In genomic region chr22:46688949-46689348, GRCh38 we compare ENCODE assay signal across 13 cellular contexts. TPM values are rescaled to one million over a fixed set of nuclear protein-coding genes. Genes with fewer than 3 reads are reported as not detected.
DNase-seq lines count a peak whose midpoint lies in the region; ATAC-seq, FAIRE-seq and TF ChIP-seq lines count a peak whose summit lies in the region.
"Had no signal": no experiment of that assay in that cellular context is flagged by ENCODE, and none has a peak within 500 bp of the region (broad histone marks: within the 10 kb centered on the region; RNA-seq: fewer than 3 reads in every experiment).

No MANE protein-coding gene starts in this region.

- H3K4me1 Mint-ChIP-seq in activated T-helper 17 cell treated with anti-CD3 and anti-CD28 coated beads, Interleukin-2, amount 50 U/mL, for 72 hours: peaks cover 4% of the 10 kb centered on the region

- DNase-seq in DMS53 (lab: John Stamatoyannopoulos, UW) (peak; percentile 86), mucosa of descending colon (peak; percentile 65 to 84 (median 83)), H54 (ENCODE audit: insufficient read length, low spot score) (no peak), mesenteric fat pad (ENCODE audit: low spot score) (no peak), hippocampal formation (lab: John Stamatoyannopoulos, UW) (no peak)
- DNase-seq: activated effector memory CD4-positive, alpha-beta T cell treated with Interleukin-2 at 50 U/mL for 16 hours; dorsolateral prefrontal cortex; Karpas-422; NCI-H1694; NCI-H526 treated with DMSO at 0.1 percent for 48 hours had no signal

- H3K27ac ChIP-seq in BLaER1: peak overlapping the region; percentile 36; the same call in 1 of the 2 replicates

- H3K36me3 ChIP-seq in BLaER1: peaks cover 79% of the 10 kb centered on the region
- peaks cover 9% of the 10 kb centered on the region for H3K36me3 ChIP-seq in mucosa of descending colon (ENCODE audit: low read depth)

- H3K4me3 Mint-ChIP-seq in activated T-helper 17 cell treated with anti-CD3 and anti-CD28 coated beads, Interleukin-2, amount 50 U/mL, for 72 hours: no peak overlapping the region

- H3K9me3 Mint-ChIP-seq in activated T-helper 17 cell treated with anti-CD3 and anti-CD28 coated beads, Interleukin-2, amount 50 U/mL, for 72 hours: no peaks in the 10 kb centered on the region

- H3K27me3 ChIP-seq in BLaER1: no peaks in the 10 kb centered on the region
- H3K27me3 ChIP-seq: dorsolateral prefrontal cortex had no signal

- H3K9me3 ChIP-seq in BLaER1 (no peaks in the 10 kb centered on the region), mucosa of descending colon (no peaks in the 10 kb centered on the region)

- H3K9ac ChIP-seq in BLaER1: 0 out of 2 replicates have a peak overlapping the region, but pooled peaks have one; percentile 18

- no peak for FAIRE-seq in H54 (lab: Jason Lieb, UNC)

- H3K36me3 Mint-ChIP-seq in activated T-helper 17 cell treated with anti-CD3 and anti-CD28 coated beads, Interleukin-2, amount 50 U/mL, for 72 hours (ENCODE audit: low read depth): peaks cover 94% of the 10 kb centered on the region

- no peaks in the 10 kb centered on the region for H3K27me3 Mint-ChIP-seq in activated T-helper 17 cell treated with anti-CD3 and anti-CD28 coated beads, Interleukin-2, amount 50 U/mL, for 72 hours

- peak; percentile 11 for ATAC-seq in activated T-helper 17 cell treated with anti-CD3 and anti-CD28 coated beads, Interleukin-2, amount 50 U/mL, for 72 hours (replicated peaks)
- peak; percentile 66 for ATAC-seq in mucosa of descending colon
- ATAC-seq in GM19023 (IDR thresholded peaks at IDR 0.05; ENCODE audit: unreplicated experiment): no peak

- H4K20me1 ChIP-seq in BLaER1: peaks cover 99% of the 10 kb centered on the region

- H3K4me1 ChIP-seq in BLaER1 (peaks cover 85% of the 10 kb centered on the region), mucosa of descending colon (ENCODE audit: low read depth) (peaks cover 43% of the 10 kb centered on the region)

- H3K4me3 ChIP-seq in BLaER1 (no peak overlapping the region), mucosa of descending colon (no peak overlapping the region)
- H3K4me3 ChIP-seq: dorsolateral prefrontal cortex had no signal

- TF ChIP-seq CTCF in mucosa of descending colon (IDR thresholded peaks at IDR 0.05): no peak

- no peak for TF ChIP-seq POLR2A in H54 (IDR thresholded peaks at IDR 0.05; ENCODE audit: low read depth, low read length)

- H3K4me2 ChIP-seq in BLaER1: peak overlapping the region; percentile 87

- intact Hi-C loops in mucosa of descending colon (cut with DNase I, micrococcal nuclease): no loop called here

- peak overlapping the region; percentile 39 for H3K27ac Mint-ChIP-seq in activated T-helper 17 cell treated with anti-CD3 and anti-CD28 coated beads, Interleukin-2, amount 50 U/mL, for 72 hours

RNA-seq across cellular contexts. Expression of gene CERK, which starts 49.1 kb away (rescaled TPM):
- total RNA-seq in activated T-helper 17 cell treated with anti-CD3 and anti-CD28 coated beads, Interleukin-2, amount 50 U/mL, for 72 hours: 100 to 1,000 TPM in 1 of 2 donors, 10 to 100 TPM in 1; 90.7 to 124 TPM
- total RNA-seq in mucosa of descending colon (10 to 100 TPM; 40.3 to 51.7 (median 50.0) TPM), mesenteric fat pad (30.8 TPM)

Comparison
In these comparisons a context has a peak if more than half of its experiments do, and no peak if none do; other contexts are left out.
1. DNase-seq: peak in DMS53 (single experiment) and mucosa of descending colon (3 of 3); none in H54 (single experiment), mesenteric fat pad (single experiment) and hippocampal formation (0 of 2).